8 cellular contexts compared by ENCODE assay signal in genomic region chr3:132661120-132661519, GRCh38. TPM values are rescaled to one million over a fixed set of nuclear protein-coding genes. Genes with fewer than 3 reads are reported as not detected.
A peak's percentile ranks its signal among the peaks of the same experiment; 100 is the strongest.
DNase-seq lines count a peak whose midpoint lies in the region; ATAC-seq and TF ChIP-seq lines count a peak whose summit lies in the region.

No MANE protein-coding gene starts in this region.

- TF ChIP-seq POLR2A in thyroid gland (IDR thresholded peaks at IDR 0.05): no peak

- H3K4me3 ChIP-seq in thyroid gland (replicated peaks in 1 of 3): peak overlapping the region in 2 of 3 donors; percentile 41 to 92

- peaks cover 15 to 27% of the 10 kb centered on the region in 2 donors for H3K4me1 ChIP-seq in thyroid gland

- peaks cover 48% of the 10 kb centered on the region for H3K4me1 Mint-ChIP-seq in activated CD8-positive, alpha-beta memory T cell treated with anti-CD3 and anti-CD28 coated beads, Interleukin-2, amount 10 ng/mL, durations not matched to agents 7 days and 5 days
- H3K4me1 Mint-ChIP-seq in activated T-helper 17 cell treated with anti-CD3 and anti-CD28 coated beads, Interleukin-2, amount 50 U/mL, for 72 hours: peaks cover 30% of the 10 kb centered on the region

- TF ChIP-seq CTCF in thyroid gland (IDR thresholded peaks at IDR 0.05): no peak

- H3K9me3 Mint-ChIP-seq in activated CD8-positive, alpha-beta memory T cell treated with anti-CD3 and anti-CD28 coated beads, Interleukin-2, amount 10 ng/mL, durations not matched to agents 7 days and 5 days (ENCODE audit: low read depth): no peaks in the 10 kb centered on the region
- no peaks in the 10 kb centered on the region for H3K9me3 Mint-ChIP-seq in activated T-helper 17 cell treated with anti-CD3 and anti-CD28 coated beads, Interleukin-2, amount 50 U/mL, for 72 hours

- H3K27ac Mint-ChIP-seq in activated CD8-positive, alpha-beta memory T cell treated with anti-CD3 and anti-CD28 coated beads, Interleukin-2, amount 10 ng/mL, durations not matched to agents 7 days and 5 days: peak overlapping the region; percentile 94
- peak overlapping the region; percentile 94 for H3K27ac Mint-ChIP-seq in activated T-helper 17 cell treated with anti-CD3 and anti-CD28 coated beads, Interleukin-2, amount 50 U/mL, for 72 hours

- 23 to 29% methylated on average over 6 of the region's 6 CpGs for WGBS in thyroid gland, 2 donors

- no peak overlapping the region for H3K27ac ChIP-seq in thyroid gland

- intact Hi-C loops in thyroid gland (cut with DNase I): no loop called here
- intact Hi-C loops in sciatic nerve (cut with DNase I): no loop called here

- peak overlapping the region; percentile 90 for H3K4me3 Mint-ChIP-seq in activated CD8-positive, alpha-beta memory T cell treated with anti-CD3 and anti-CD28 coated beads, Interleukin-2, amount 10 ng/mL, durations not matched to agents 7 days and 5 days
- peak overlapping the region; percentile 90 for H3K4me3 Mint-ChIP-seq in activated T-helper 17 cell treated with anti-CD3 and anti-CD28 coated beads, Interleukin-2, amount 50 U/mL, for 72 hours

- DNase-seq in activated CD8-positive, alpha-beta memory T cell treated with anti-CD3 and anti-CD28 coated beads, Interleukin-2, amount 10 ng/mL, durations not matched to agents 7 days and 5 days: no peak
- no peak for DNase-seq in activated CD8-positive, alpha-beta memory T cell treated with anti-CD3 and anti-CD28 coated beads, Interleukin-2, amount 50 U/mL, for 48 hours
- DNase-seq in kidney glomerular epithelial cell (lab: John Stamatoyannopoulos, UW): peak; percentile 31
- DNase-seq in thyroid gland: no peak
- DNase-seq in NCI-H1417 (lab: John Stamatoyannopoulos, UW): no peak
- DNase-seq in SW 1271 (lab: John Stamatoyannopoulos, UW): no peak
- DNase-seq in sciatic nerve (ENCODE audit: low spot score): no peak

- H3K36me3 ChIP-seq in thyroid gland: no peaks in the 10 kb centered on the region

- no peaks in the 10 kb centered on the region for H3K9me3 ChIP-seq in thyroid gland

- ATAC-seq in activated CD8-positive, alpha-beta memory T cell treated with anti-CD3 and anti-CD28 coated beads, Interleukin-2, amount 10 ng/mL, durations not matched to agents 7 days and 5 days: no peak
- ATAC-seq in activated T-helper 17 cell treated with anti-CD3 and anti-CD28 coated beads, Interleukin-2, amount 50 U/mL, for 72 hours (replicated peaks): peak; percentile 5
- ATAC-seq in sciatic nerve: no peak

- H3K27me3 Mint-ChIP-seq in activated CD8-positive, alpha-beta memory T cell treated with anti-CD3 and anti-CD28 coated beads, Interleukin-2, amount 10 ng/mL, durations not matched to agents 7 days and 5 days: no peaks in the 10 kb centered on the region
- no peaks in the 10 kb centered on the region for H3K27me3 Mint-ChIP-seq in activated T-helper 17 cell treated with anti-CD3 and anti-CD28 coated beads, Interleukin-2, amount 50 U/mL, for 72 hours

- H3K27me3 ChIP-seq in thyroid gland: no peaks in the 10 kb centered on the region

- CTCF ChIA-PET in activated CD8-positive, alpha-beta memory T cell treated with anti-CD3 and anti-CD28 coated beads, Interleukin-2, amount 10 ng/mL, durations not matched to agents 7 days and 5 days (lab: Charles Lee): interaction anchor here (1.0 to 4.1 kb wide), 4 partner anchors 10 to 125 kb away, joined by 3 to 21 read pairs (median 8); no protein-coding TSS in a partner anchor

- H3K36me3 Mint-ChIP-seq in activated CD8-positive, alpha-beta memory T cell treated with anti-CD3 and anti-CD28 coated beads, Interleukin-2, amount 10 ng/mL, durations not matched to agents 7 days and 5 days: peaks cover 15% of the 10 kb centered on the region
- H3K36me3 Mint-ChIP-seq in activated T-helper 17 cell treated with anti-CD3 and anti-CD28 coated beads, Interleukin-2, amount 50 U/mL, for 72 hours (ENCODE audit: low read depth): peaks cover 59% of the 10 kb centered on the region

RNA-seq across cellular contexts. Expression of gene UBA5, which starts 1.0 kb away (rescaled TPM):
- 10 to 100 TPM; 33.5 to 48.6 TPM for total RNA-seq in activated CD8-positive, alpha-beta memory T cell treated with anti-CD3 and anti-CD28 coated beads, Interleukin-2, amount 10 ng/mL, durations not matched to agents 7 days and 5 days
- 10 to 100 TPM; 41.8 to 61.6 TPM for total RNA-seq in activated T-helper 17 cell treated with anti-CD3 and anti-CD28 coated beads, Interleukin-2, amount 50 U/mL, for 72 hours
- total RNA-seq in thyroid gland: 10 to 100 TPM; 56.3 to 74.4 (median 61.5) TPM
- total RNA-seq in sciatic nerve: 32.2 TPM

RNA-seq across cellular contexts. Expression of gene ACAD11, which starts 1.5 kb away (rescaled TPM):
- 10 to 100 TPM; 12.3 to 19.6 TPM for total RNA-seq in activated CD8-positive, alpha-beta memory T cell treated with anti-CD3 and anti-CD28 coated beads, Interleukin-2, amount 10 ng/mL, durations not matched to agents 7 days and 5 days
- 10 to 100 TPM; 10.7 to 20.2 TPM for total RNA-seq in activated T-helper 17 cell treated with anti-CD3 and anti-CD28 coated beads, Interleukin-2, amount 50 U/mL, for 72 hours
- total RNA-seq in thyroid gland (10 to 100 TPM; 34.9 to 42.6 (median 42.3) TPM), sciatic nerve (39.2 TPM)
